Comparison of ENCODE assay signal across 23 cellular contexts in the genomic region with DNA sequence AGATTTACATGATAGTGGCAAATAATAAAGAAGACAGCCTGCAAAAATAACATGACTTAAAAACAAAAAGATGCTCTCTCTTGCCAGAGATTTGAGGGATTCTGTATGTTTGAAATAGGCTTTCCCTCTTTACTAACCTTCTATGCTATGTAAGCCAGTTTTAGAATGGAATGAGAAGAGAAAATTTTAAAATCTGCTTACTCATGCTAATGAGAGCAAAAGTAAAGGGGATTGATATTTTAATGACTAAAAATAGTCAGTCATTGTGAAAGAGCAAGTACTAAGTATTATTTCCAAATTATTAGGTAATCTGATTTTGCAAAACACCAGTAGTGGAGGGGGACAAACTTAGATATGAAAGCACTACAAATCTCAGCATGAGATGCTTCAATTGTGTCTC.
DNase-seq lines count a peak whose midpoint lies in the region; ATAC-seq and TF ChIP-seq lines count a peak whose summit lies in the region.
"Had no signal": no experiment of that assay in that cellular context is flagged by ENCODE, and none has a peak within 500 bp of the region (broad histone marks: within the 10 kb centered on the region; RNA-seq: fewer than 3 reads in every experiment).

No MANE protein-coding gene starts in this region.

- peak overlapping the region; percentile 72 for H2AFZ ChIP-seq in ACC112 (ENCODE audit: low read length, unreplicated experiment)

- H3K27ac Mint-ChIP-seq in CD8-positive, alpha-beta T cell: no peak overlapping the region
- H3K27ac Mint-ChIP-seq: CD4-positive, CD25-positive, alpha-beta regulatory T cell had no signal

- no peaks in the 10 kb centered on the region for H3K4me1 Mint-ChIP-seq in CD8-positive, alpha-beta T cell (ENCODE audit: low read depth)
- H3K4me1 Mint-ChIP-seq: CD4-positive, CD25-positive, alpha-beta regulatory T cell had no signal

- peaks cover 6% of the 10 kb centered on the region for H3K4me1 ChIP-seq in ACC112 (ENCODE audit: control insufficient read depth, insufficient read depth, low read length, unreplicated experiment)
- H3K4me1 ChIP-seq in HUES6 (ENCODE audit: control insufficient read depth, insufficient read depth, low read length): peaks cover 58% of the 10 kb centered on the region
- H3K4me1 ChIP-seq in iPS-20b (ENCODE audit: insufficient read depth, low read length): peaks cover 45% of the 10 kb centered on the region
- H3K4me1 ChIP-seq in CD8-positive, alpha-beta T cell (ENCODE audit: insufficient read depth, low read length): no peaks in the 10 kb centered on the region

- H3K4me3 ChIP-seq in ACC112 (ENCODE audit: low read depth, low read length) (no peak overlapping the region), HUES6 (ENCODE audit: low read depth, low read length) (no peak overlapping the region), choroid plexus epithelial cell (ENCODE audit: low read depth, low read length) (no peak overlapping the region), iPS-20b (ENCODE audit: low read length) (no peak overlapping the region)
- H3K4me3 ChIP-seq in CD8-positive, alpha-beta T cell (ENCODE audit: low read depth, low read length): no peak overlapping the region

- H3K9me3 ChIP-seq in HUES6 (ENCODE audit: control insufficient read depth, insufficient read depth, low read depth, low read length): no peaks in the 10 kb centered on the region
- H3K9me3 ChIP-seq in iPS-20b (ENCODE audit: insufficient read depth, low read depth, low read length): no peaks in the 10 kb centered on the region
- H3K9me3 ChIP-seq in CD8-positive, alpha-beta T cell (ENCODE audit: low read length): no peaks in the 10 kb centered on the region

- CTCF ChIA-PET in CD8-positive, alpha-beta T cell (lab: Charles Lee): no interaction called here

- no peak for TF ChIP-seq CTCF in choroid plexus epithelial cell (conservative IDR thresholded peaks at IDR 0.05; ENCODE audit: low read depth, low read length)
- TF ChIP-seq CTCF in CD8-positive, alpha-beta T cell (IDR thresholded peaks at IDR 0.05): no peak

- H3K9ac ChIP-seq in HUES6 (ENCODE audit: low read length): no peak overlapping the region
- H3K9ac ChIP-seq in iPS-20b (ENCODE audit: low read depth, low read length): peak overlapping the region; percentile 26; the same call in 1 of the 2 replicates
- H3K9ac ChIP-seq: KMS-11 had no signal

- no peaks in the 10 kb centered on the region for H3K36me3 ChIP-seq in ACC112 (ENCODE audit: insufficient read depth, low read length)
- H3K36me3 ChIP-seq in HUES6 (ENCODE audit: control insufficient read depth, insufficient read depth, low read length): no peaks in the 10 kb centered on the region
- no peaks in the 10 kb centered on the region for H3K36me3 ChIP-seq in iPS-20b (ENCODE audit: insufficient read depth, low read depth, low read length)
- no peaks in the 10 kb centered on the region for H3K36me3 ChIP-seq in CD8-positive, alpha-beta T cell (ENCODE audit: insufficient read depth, low read length)

- peak; percentile 23 for DNase-seq in choroid plexus epithelial cell (ENCODE audit: low read depth)
- DNase-seq in CD8-positive, alpha-beta T cell: no peak
- DNase-seq: 8988T; CD4-positive, CD25-positive, alpha-beta regulatory T cell; COR-L47; DMS79 treated with DMSO at 0.1 percent for 48 hours; GF-D8; IMR-90; NCI-H1048; NCI-H1417; NCI-H1694; NCI-H2081; NCI-H226; NCI-H510A; NCI-H69; RPMI8226; SHP77 had no signal

- H3K27ac ChIP-seq in ACC112 (ENCODE audit: low read depth, low read length) (no peak overlapping the region), HUES6 (ENCODE audit: low read depth, low read length) (peak overlapping the region; percentile 73; the same call in 1 of the 2 replicates), iPS-20b (ENCODE audit: low read length) (no peak overlapping the region)
- H3K27ac ChIP-seq in CD8-positive, alpha-beta T cell (ENCODE audit: low read depth, low read length): no peak overlapping the region
- H3K27ac ChIP-seq: KMS-11 had no signal

- H3K36me3 Mint-ChIP-seq in CD8-positive, alpha-beta T cell: no peaks in the 10 kb centered on the region
- H3K36me3 Mint-ChIP-seq: CD4-positive, CD25-positive, alpha-beta regulatory T cell had no signal

- POLR2A ChIA-PET in CD8-positive, alpha-beta T cell (lab: Charles Lee): no interaction called here

- no peak overlapping the region for H3K4me3 Mint-ChIP-seq in CD8-positive, alpha-beta T cell
- H3K4me3 Mint-ChIP-seq: CD4-positive, CD25-positive, alpha-beta regulatory T cell had no signal

- no peaks in the 10 kb centered on the region for H3K9me3 Mint-ChIP-seq in CD8-positive, alpha-beta T cell

- intact Hi-C loops in CD8-positive, alpha-beta T cell (cut with DNase I, micrococcal nuclease): no loop called here

- H3K27me3 Mint-ChIP-seq in CD8-positive, alpha-beta T cell (ENCODE audit: low read depth): no peaks in the 10 kb centered on the region
- H3K27me3 Mint-ChIP-seq: CD4-positive, CD25-positive, alpha-beta regulatory T cell had no signal

- H3K27me3 ChIP-seq in ACC112 (ENCODE audit: insufficient read depth, low read length): no peaks in the 10 kb centered on the region
- H3K27me3 ChIP-seq in HUES6 (ENCODE audit: control insufficient read depth, insufficient read depth, low read length): no peaks in the 10 kb centered on the region
- no peaks in the 10 kb centered on the region for H3K27me3 ChIP-seq in iPS-20b (ENCODE audit: insufficient read depth, low read length)
- H3K27me3 ChIP-seq in CD8-positive, alpha-beta T cell (ENCODE audit: insufficient read depth, low read length): no peaks in the 10 kb centered on the region

- H3K79me2 ChIP-seq in ACC112 (ENCODE audit: control insufficient read depth, insufficient read depth, low read length, unreplicated experiment): no peaks in the 10 kb centered on the region

- no peak for ATAC-seq in CD8-positive, alpha-beta T cell
- ATAC-seq in GM21786 (IDR thresholded peaks at IDR 0.05; ENCODE audit: unreplicated experiment) (no peak), HG03159 (IDR thresholded peaks at IDR 0.05; ENCODE audit: unreplicated experiment) (no peak)
